17 cellular contexts compared by ENCODE assay signal in the genomic region with DNA sequence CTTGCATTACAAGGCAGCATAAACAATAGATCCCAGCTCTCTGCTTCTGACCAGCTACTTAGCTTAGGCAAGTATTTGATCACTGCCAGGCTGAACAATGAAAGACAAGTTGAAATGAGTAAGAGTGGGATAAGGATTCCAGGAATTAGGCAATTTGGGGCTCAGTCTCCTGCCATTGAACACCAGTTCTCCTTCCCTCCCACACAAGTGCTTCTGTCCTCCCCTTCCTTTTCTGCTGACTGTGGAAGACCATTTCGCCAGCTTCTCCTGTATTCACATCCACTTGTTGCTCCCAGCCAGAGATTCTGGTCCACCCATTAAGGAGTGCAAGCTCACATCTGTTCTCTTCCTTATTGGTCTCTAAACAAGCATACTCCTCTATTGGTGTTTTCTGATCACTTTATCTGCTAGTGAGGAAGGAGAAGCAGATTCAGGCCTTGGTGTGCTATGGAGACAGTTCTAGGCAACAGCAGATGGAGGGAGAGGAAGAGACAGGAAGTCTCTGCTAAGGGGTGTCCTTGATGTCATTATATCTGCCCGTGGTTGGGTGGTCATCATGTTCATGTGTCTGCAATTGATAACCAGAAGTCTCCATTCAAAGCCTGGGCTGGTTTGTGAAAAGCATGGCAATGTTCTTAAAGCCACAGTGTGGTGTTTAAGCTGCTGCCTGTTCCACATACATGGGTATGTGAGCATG.
DNase-seq lines count a peak whose midpoint lies in the region; ATAC-seq and TF ChIP-seq lines count a peak whose summit lies in the region.
"Had no signal": no experiment of that assay in that cellular context is flagged by ENCODE, and none has a peak within 500 bp of the region (broad histone marks: within the 10 kb centered on the region; RNA-seq: fewer than 3 reads in every experiment).

No MANE protein-coding gene starts in this region.

- peaks cover 11% of the 10 kb centered on the region for H3K9me3 Mint-ChIP-seq in activated CD8-positive, alpha-beta memory T cell treated with anti-CD3 and anti-CD28 coated beads, Interleukin-2, amount 10 ng/mL, durations not matched to agents 7 days and 5 days (ENCODE audit: low read depth)
- peaks cover 6% of the 10 kb centered on the region for H3K9me3 Mint-ChIP-seq in activated naive CD4-positive, alpha-beta T cell treated with anti-CD3 and anti-CD28 coated beads for 36 hours

- CTCF ChIA-PET in activated CD8-positive, alpha-beta memory T cell treated with anti-CD3 and anti-CD28 coated beads, Interleukin-2, amount 10 ng/mL, durations not matched to agents 7 days and 5 days (lab: Charles Lee): no interaction called here
- CTCF ChIA-PET in activated naive CD4-positive, alpha-beta T cell treated with anti-CD3 and anti-CD28 coated beads for 36 hours (lab: Charles Lee): no interaction called here

- DNase-seq in activated CD8-positive, alpha-beta memory T cell treated with anti-CD3 and anti-CD28 coated beads, Interleukin-2, amount 10 ng/mL, durations not matched to agents 7 days and 5 days: no peak
- no peak for DNase-seq in activated CD8-positive, alpha-beta memory T cell treated with anti-CD3 and anti-CD28 coated beads for 24 hours
- DNase-seq in NAMALWA (ENCODE audit: low spot score): peak; percentile 17
- DNase-seq in epithelial cell of esophagus (ENCODE audit: low read depth): peak; percentile 10
- DNase-seq in sciatic nerve (ENCODE audit: low spot score): no peak
- DNase-seq in activated naive CD4-positive, alpha-beta T cell treated with anti-CD3 and anti-CD28 coated beads for 36 hours: no peak
- DNase-seq in NCI-H446 treated with DMSO at 0.1 percent for 48 hours (lab: John Stamatoyannopoulos, UW): no peak
- DNase-seq in NCI-H1930 (lab: John Stamatoyannopoulos, UW): no peak
- DNase-seq: activated CD4-positive, alpha-beta T cell treated with anti-CD3 and anti-CD28 coated beads, Interleukin-2, amount 50 U/mL, for 1 hour; activated effector memory CD4-positive, alpha-beta T cell treated with anti-CD3 and anti-CD28 coated beads, Interleukin-2, amount 50 U/mL, for 16 hours; cerebellar nuclear complex; DMS153; mammary epithelial cell; NCI-H1105 treated with DMSO at 0.1 percent for 48 hours; ovary; transverse colon had no signal

- H3K4me3 ChIP-seq in epithelial cell of esophagus (ENCODE audit: low read length): no peak overlapping the region
- H3K4me3 ChIP-seq: ovary, transverse colon had no signal

- intact Hi-C loops in sciatic nerve (cut with DNase I): no loop called here
- intact Hi-C loops in activated naive CD4-positive, alpha-beta T cell treated with anti-CD3 and anti-CD28 coated beads for 36 hours (cut with micrococcal nuclease): no loop called here

- peaks cover 32% of the 10 kb centered on the region for H3K36me3 Mint-ChIP-seq in activated CD8-positive, alpha-beta memory T cell treated with anti-CD3 and anti-CD28 coated beads, Interleukin-2, amount 10 ng/mL, durations not matched to agents 7 days and 5 days
- H3K36me3 Mint-ChIP-seq in activated naive CD4-positive, alpha-beta T cell treated with anti-CD3 and anti-CD28 coated beads for 36 hours (ENCODE audit: low read depth): peaks cover 15% of the 10 kb centered on the region

- no peak overlapping the region for H3K27ac Mint-ChIP-seq in activated CD8-positive, alpha-beta memory T cell treated with anti-CD3 and anti-CD28 coated beads, Interleukin-2, amount 10 ng/mL, durations not matched to agents 7 days and 5 days
- no peak overlapping the region for H3K27ac Mint-ChIP-seq in activated naive CD4-positive, alpha-beta T cell treated with anti-CD3 and anti-CD28 coated beads for 36 hours

- H3K4me3 Mint-ChIP-seq in activated CD8-positive, alpha-beta memory T cell treated with anti-CD3 and anti-CD28 coated beads, Interleukin-2, amount 10 ng/mL, durations not matched to agents 7 days and 5 days: no peak overlapping the region
- no peak overlapping the region for H3K4me3 Mint-ChIP-seq in activated naive CD4-positive, alpha-beta T cell treated with anti-CD3 and anti-CD28 coated beads for 36 hours

- no peaks in the 10 kb centered on the region for H3K27me3 Mint-ChIP-seq in activated CD8-positive, alpha-beta memory T cell treated with anti-CD3 and anti-CD28 coated beads, Interleukin-2, amount 10 ng/mL, durations not matched to agents 7 days and 5 days
- no peaks in the 10 kb centered on the region for H3K27me3 Mint-ChIP-seq in activated naive CD4-positive, alpha-beta T cell treated with anti-CD3 and anti-CD28 coated beads for 36 hours (ENCODE audit: low read depth)

- ATAC-seq in activated CD8-positive, alpha-beta memory T cell treated with anti-CD3 and anti-CD28 coated beads, Interleukin-2, amount 10 ng/mL, durations not matched to agents 7 days and 5 days: peak; percentile 45
- ATAC-seq in sciatic nerve: peak; percentile 20
- ATAC-seq: Panc1 had no signal

- no peak for TF ChIP-seq CTCF in epithelial cell of esophagus (IDR thresholded peaks at IDR 0.05; ENCODE audit: insufficient read depth, low read depth, low read length, missing control alignments)

- peaks cover 23% of the 10 kb centered on the region for H3K4me1 Mint-ChIP-seq in activated CD8-positive, alpha-beta memory T cell treated with anti-CD3 and anti-CD28 coated beads, Interleukin-2, amount 10 ng/mL, durations not matched to agents 7 days and 5 days
- peaks cover 62% of the 10 kb centered on the region for H3K4me1 Mint-ChIP-seq in activated naive CD4-positive, alpha-beta T cell treated with anti-CD3 and anti-CD28 coated beads for 36 hours (ENCODE audit: low read depth)

Comparison
In these comparisons a context has a peak if more than half of its experiments do, and no peak if none do; other contexts are left out.
1. DNase-seq: peak in NAMALWA (single experiment) and epithelial cell of esophagus (single experiment); none in activated CD8-positive, alpha-beta memory T cell treated with anti-CD3 and anti-CD28 coated beads, Interleukin-2, amount 10 ng/mL, durations not matched to agents 7 days and 5 days (single experiment), activated CD8-positive, alpha-beta memory T cell treated with anti-CD3 and anti-CD28 coated beads for 24 hours (single experiment), sciatic nerve (single experiment), activated naive CD4-positive, alpha-beta T cell treated with anti-CD3 and anti-CD28 coated beads for 36 hours (single experiment), NCI-H446 treated with DMSO at 0.1 percent for 48 hours (single experiment) and NCI-H1930 (0 of 2).